Comparison of ENCODE assay signal across 8 cellular contexts in genomic region chr3:23916152-23916885, GRCh38. TPM values are rescaled to one million over a fixed set of nuclear protein-coding genes. Genes with fewer than 3 reads are reported as not detected.
DNase-seq lines count a peak whose midpoint lies in the region; ATAC-seq and TF ChIP-seq lines count a peak whose summit lies in the region.

No MANE protein-coding gene starts in this region.

- no peak for TF ChIP-seq CTCF in WI38 (IDR thresholded peaks at IDR 0.05; ENCODE audit: low read depth, low read length)
- TF ChIP-seq CTCF in cardiac muscle cell (IDR thresholded peaks at IDR 0.05; ENCODE audit: low read depth, low read length), result no peak
- no peak for TF ChIP-seq CTCF in retinal pigment epithelial cell (conservative IDR thresholded peaks at IDR 0.05; ENCODE audit: low read depth, low read length)
- no peak for TF ChIP-seq CTCF in GM13976 (IDR thresholded peaks at IDR 0.05; ENCODE audit: borderline replicate concordance, control extremely low read depth, extremely low read depth, insufficient read depth, missing control alignments)

- in situ Hi-C loops in GM13976 (cut with MboI; ENCODE audit: low sequenced_read_pairs, unreplicated experiment), result no loop called here

- peaks cover 21% of the 10 kb centered on the region for H3K36me3 ChIP-seq in cardiac muscle cell

- peaks cover 14% of the 10 kb centered on the region for H3K27me3 Mint-ChIP-seq in activated naive CD4-positive, alpha-beta T cell treated with anti-CD3 and anti-CD28 coated beads, Interleukin-2, amount 10 ng/mL, durations not matched to agents 7 days and 5 days

- no peaks in the 10 kb centered on the region for H3K27me3 ChIP-seq in cardiac muscle cell

- peak overlapping the region; percentile 94 for H3K4me3 ChIP-seq in WI38 (ENCODE audit: low read depth, low read length)
- peak overlapping the region; percentile 75 for H3K4me3 ChIP-seq in cardiac muscle cell
- peak overlapping the region; percentile 72 for H3K4me3 ChIP-seq in retinal pigment epithelial cell (ENCODE audit: low read length)

- H3K27ac Mint-ChIP-seq in activated naive CD4-positive, alpha-beta T cell treated with anti-CD3 and anti-CD28 coated beads, Interleukin-2, amount 10 ng/mL, durations not matched to agents 7 days and 5 days, result peak overlapping the region; percentile 98

- CTCF ChIA-PET in activated naive CD4-positive, alpha-beta T cell treated with anti-CD3 and anti-CD28 coated beads, Interleukin-2, amount 10 ng/mL, durations not matched to agents 7 days and 5 days (lab: Charles Lee), result interaction anchor here (1.0 to 2.2 kb wide), 3 partner anchors 28 to 30 kb away, joined by 4 to 5 read pairs (median 4); no protein-coding TSS in a partner anchor

- peaks cover 42% of the 10 kb centered on the region for H3K36me3 Mint-ChIP-seq in activated naive CD4-positive, alpha-beta T cell treated with anti-CD3 and anti-CD28 coated beads, Interleukin-2, amount 10 ng/mL, durations not matched to agents 7 days and 5 days

- H3K9me3 Mint-ChIP-seq in activated naive CD4-positive, alpha-beta T cell treated with anti-CD3 and anti-CD28 coated beads, Interleukin-2, amount 10 ng/mL, durations not matched to agents 7 days and 5 days, result no peaks in the 10 kb centered on the region

- peaks cover 57% of the 10 kb centered on the region for H3K4me1 Mint-ChIP-seq in activated naive CD4-positive, alpha-beta T cell treated with anti-CD3 and anti-CD28 coated beads, Interleukin-2, amount 10 ng/mL, durations not matched to agents 7 days and 5 days

- no peak for DNase-seq in activated naive CD4-positive, alpha-beta T cell treated with anti-CD3 and anti-CD28 coated beads, Interleukin-2, amount 10 ng/mL, durations not matched to agents 7 days and 5 days
- no peak for DNase-seq in activated naive CD4-positive, alpha-beta T cell treated with Interleukin-2 at 50 U/mL for 16 hours
- no peak for DNase-seq in cardiac muscle cell (ENCODE audit: low read depth in 1 of 2, low spot score in 1 of 2)
- DNase-seq in retinal pigment epithelial cell (ENCODE audit: low read depth), result no peak
- no peak for DNase-seq in GM13976 (ENCODE audit: low spot score)
- no peak for DNase-seq in mesenteric fat pad (ENCODE audit: low spot score)

- H3K4me3 Mint-ChIP-seq in activated naive CD4-positive, alpha-beta T cell treated with anti-CD3 and anti-CD28 coated beads, Interleukin-2, amount 10 ng/mL, durations not matched to agents 7 days and 5 days, result peak overlapping the region; percentile 93

- peak overlapping the region; percentile 82 for H3K27ac ChIP-seq in cardiac muscle cell

- ATAC-seq in HG03045 (IDR thresholded peaks at IDR 0.05; ENCODE audit: unreplicated experiment), result peak; percentile 42

- peaks cover 13% of the 10 kb centered on the region for H3K4me1 ChIP-seq in cardiac muscle cell (ENCODE audit: low read depth)

- no peaks in the 10 kb centered on the region for H3K9me3 ChIP-seq in cardiac muscle cell (ENCODE audit: low read depth)

RNA-seq across cellular contexts. Expression of gene NKIRAS1, which starts 0.5 kb away (rescaled TPM):
- total RNA-seq in cardiac muscle cell, result 18.1 and 20.2 TPM in 2 replicates
- 28.0 and 34.4 TPM in 2 replicates for polyA plus RNA-seq in cardiac muscle cell
- total RNA-seq in mesenteric fat pad, result 15.7 TPM

RNA-seq across cellular contexts. Expression of gene RPL15, which starts 0.6 kb away (rescaled TPM):
- total RNA-seq in cardiac muscle cell (2,722 and 3,253 TPM in 2 replicates), mesenteric fat pad (1,360 TPM)
- 1,419 and 1,837 TPM in 2 replicates for polyA plus RNA-seq in cardiac muscle cell

RNA-seq across cellular contexts. Expression of gene NR1D2, which starts 28.8 kb away (rescaled TPM):
- total RNA-seq in cardiac muscle cell (11.9 and 18.8 TPM in 2 replicates), mesenteric fat pad (19.4 TPM)
- 12.5 and 26.9 TPM in 2 replicates for polyA plus RNA-seq in cardiac muscle cell
